1 cellular context compared by ENCODE assay signal in genomic region chr1:174942547-174943255, GRCh38.
TF ChIP-seq lines count a peak whose summit lies in the region.

No MANE protein-coding gene starts in this region.

TF ChIP-seq in HepG2, 621 proteins besides CTCF, POLR2A, EP300 and RAD21 (continued from another document and continues in another):
- TF ChIP-seq ZNF549 (CRISPR knock-in tag; IDR thresholded peaks at IDR 0.05) (no peak), SRF (IDR thresholded peaks at IDR 0.05; ENCODE audit: low read depth, low read length) (no peak), ZNF678 (CRISPR knock-in tag; IDR thresholded peaks at IDR 0.05) (no peak), ZNF777 (CRISPR knock-in tag; IDR thresholded peaks at IDR 0.05) (no peak), ZNF136 (CRISPR knock-in tag; IDR thresholded peaks at IDR 0.05; ENCODE audit: low read depth) (no peak), ZNF598 (CRISPR knock-in tag; IDR thresholded peaks at IDR 0.05; ENCODE audit: borderline replicate concordance) (no peak), ZNF431 (CRISPR knock-in tag; IDR thresholded peaks at IDR 0.05; ENCODE audit: borderline replicate concordance, low read depth) (no peak), ZMYM2 (CRISPR knock-in tag; IDR thresholded peaks at IDR 0.05) (peak; percentile 86), ZNF343 (CRISPR knock-in tag; IDR thresholded peaks at IDR 0.05) (no peak), ZBTB2 (CRISPR knock-in tag; IDR thresholded peaks at IDR 0.05; ENCODE audit: low read depth) (no peak), MEIS2 (CRISPR knock-in tag; IDR thresholded peaks at IDR 0.05) (no peak), ZNF24 (IDR thresholded peaks at IDR 0.05) (no peak; the same call in 1 of the 2 replicates), HIC2 (CRISPR knock-in tag; IDR thresholded peaks at IDR 0.05; ENCODE audit: low read depth) (no peak), HMG20A (CRISPR knock-in tag; IDR thresholded peaks at IDR 0.05; ENCODE audit: borderline replicate concordance) (peak; percentile 73), AFF4 (CRISPR knock-in tag; IDR thresholded peaks at IDR 0.05) (no peak), FOXC1 (CRISPR knock-in tag; IDR thresholded peaks at IDR 0.05; ENCODE audit: borderline replicate concordance) (no peak), MZF1 (CRISPR knock-in tag; IDR thresholded peaks at IDR 0.05; ENCODE audit: borderline replicate concordance) (no peak), ZSCAN21 (CRISPR knock-in tag; IDR thresholded peaks at IDR 0.05; ENCODE audit: borderline replicate concordance) (no peak), ZNF557 (CRISPR knock-in tag; IDR thresholded peaks at IDR 0.05) (no peak; the same call in 1 of the 2 replicates), ZNF143 (CRISPR knock-in tag; IDR thresholded peaks at IDR 0.05) (no peak), ZBTB7B (CRISPR knock-in tag; IDR thresholded peaks at IDR 0.05) (0 out of 2 replicates have a peak, but pooled peaks have one; percentile 61), CENPBD1 (CRISPR knock-in tag; IDR thresholded peaks at IDR 0.05; ENCODE audit: borderline replicate concordance, low read depth) (no peak), CAMTA2 (CRISPR knock-in tag; IDR thresholded peaks at IDR 0.05; ENCODE audit: borderline replicate concordance) (no peak), ZSCAN22 (CRISPR knock-in tag; IDR thresholded peaks at IDR 0.05) (no peak), ZNF275 (CRISPR knock-in tag; IDR thresholded peaks at IDR 0.05; ENCODE audit: borderline replicate concordance) (no peak), HNRNPK (IDR thresholded peaks at IDR 0.05; ENCODE audit: low read depth, low read length, poor library complexity, severe bottlenecking) (no peak), ZNF276 (CRISPR knock-in tag; IDR thresholded peaks at IDR 0.05; ENCODE audit: low read depth) (no peak), CSRNP1 (CRISPR knock-in tag; IDR thresholded peaks at IDR 0.05) (no peak), ZNF205 (CRISPR knock-in tag; IDR thresholded peaks at IDR 0.05) (peak; percentile 27; the same call in 1 of the 2 replicates), ZNF34 (CRISPR knock-in tag; IDR thresholded peaks at IDR 0.05; ENCODE audit: borderline replicate concordance) (no peak), ZNF615 (CRISPR knock-in tag; IDR thresholded peaks at IDR 0.05; ENCODE audit: borderline replicate concordance) (no peak), ZNF639 (CRISPR knock-in tag; conservative IDR thresholded peaks at IDR 0.05) (no peak), ZBTB8A (CRISPR knock-in tag; IDR thresholded peaks at IDR 0.05; ENCODE audit: borderline replicate concordance, low read depth) (no peak), SP4 (CRISPR knock-in tag; IDR thresholded peaks at IDR 0.05) (no peak), ATM (IDR thresholded peaks at IDR 0.05; ENCODE audit: borderline replicate concordance) (peak; percentile 54; the same call in 1 of the 2 replicates), HNRNPUL1 (IDR thresholded peaks at IDR 0.05; ENCODE audit: low read depth, low read length) (no peak), MBNL3 (CRISPR knock-in tag; conservative IDR thresholded peaks at IDR 0.05) (no peak), SCMH1 (CRISPR knock-in tag; IDR thresholded peaks at IDR 0.05; ENCODE audit: borderline replicate concordance) (no peak), PRDM15 (CRISPR knock-in tag; IDR thresholded peaks at IDR 0.05) (no peak), FOXA1 (IDR thresholded peaks at IDR 0.05) (no peak), FOXA1 (CRISPR knock-in tag; IDR thresholded peaks at IDR 0.05) (0 out of 2 replicates have a peak, but pooled peaks have one; percentile 50), ZSCAN9 (CRISPR knock-in tag; IDR thresholded peaks at IDR 0.05; ENCODE audit: borderline replicate concordance) (no peak), UBTF (CRISPR knock-in tag; IDR thresholded peaks at IDR 0.05) (no peak; the same call in 1 of the 2 replicates), RFX1 (IDR thresholded peaks at IDR 0.05) (no peak), XRCC5 (optimal IDR thresholded peaks at IDR 0.05; ENCODE audit: low read length) (no peak), ZNF761 (CRISPR knock-in tag; conservative IDR thresholded peaks at IDR 0.05) (no peak)
